Comparison of ENCODE assay signal across 8 cellular contexts in the genomic region with DNA sequence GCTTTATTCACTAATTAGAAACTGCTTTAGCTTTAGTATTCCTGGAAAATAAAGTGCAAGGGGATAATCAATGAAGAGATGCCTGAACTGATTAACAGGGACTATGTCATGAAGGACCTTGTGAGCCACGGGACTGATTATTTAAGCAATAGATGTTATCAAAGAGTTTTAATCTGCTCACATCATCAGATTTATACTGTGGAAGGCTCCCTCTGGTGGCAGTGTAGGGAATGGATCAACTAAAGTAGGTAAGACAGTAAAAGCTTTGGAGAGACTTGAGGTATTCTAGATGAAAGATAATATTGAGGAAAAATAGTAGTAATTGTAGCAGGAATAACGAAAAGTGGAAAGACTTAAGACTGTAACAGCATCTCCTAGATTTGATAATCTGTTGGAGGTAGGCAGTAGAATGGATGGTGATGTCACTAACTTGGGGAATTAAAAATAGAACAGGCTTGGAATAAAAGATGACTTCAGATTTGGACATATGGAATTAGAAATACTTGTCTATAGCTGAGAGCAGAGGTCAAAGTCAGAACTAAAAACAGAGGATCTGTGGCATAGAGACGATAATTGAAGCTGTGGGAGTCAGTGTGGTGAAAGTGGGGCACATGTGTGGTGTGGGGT.
DNase-seq lines count a peak whose midpoint lies in the region; ATAC-seq and TF ChIP-seq lines count a peak whose summit lies in the region.

No MANE protein-coding gene starts in this region.

- CTCF ChIA-PET in PC-3 (lab: Charles Lee): no interaction called here
- CTCF ChIA-PET in CD4-positive, alpha-beta memory T cell (lab: Charles Lee; ENCODE audit: partially characterized antibody): no interaction called here

- POLR2A ChIA-PET in PC-3 (lab: Charles Lee; ENCODE audit: unreplicated experiment): no interaction called here
- POLR2A ChIA-PET in CD4-positive, alpha-beta memory T cell (lab: Charles Lee; ENCODE audit: partially characterized antibody): no interaction called here

- no peaks in the 10 kb centered on the region for H4K20me1 ChIP-seq in PC-3 (ENCODE audit: low read length)

- no peak overlapping the region for H3K4me2 ChIP-seq in PC-3 (ENCODE audit: low read length)

- no peaks in the 10 kb centered on the region for H3K79me2 ChIP-seq in PC-3 (ENCODE audit: low read length)

- no peaks in the 10 kb centered on the region for H3K36me3 ChIP-seq in PC-3 (ENCODE audit: low read depth, low read length)
- no peaks in the 10 kb centered on the region for H3K36me3 ChIP-seq in CD4-positive, alpha-beta memory T cell (ENCODE audit: insufficient read depth, low read length)

- H3K9me2 ChIP-seq in PC-3 (replicated peaks; ENCODE audit: low read length): no peaks in the 10 kb centered on the region

- TF ChIP-seq CTCF in AG10803 (conservative IDR thresholded peaks at IDR 0.05; ENCODE audit: low read length) (peak; percentile 76), GM12801 (IDR thresholded peaks at IDR 0.05; ENCODE audit: extremely low read depth, insufficient read length) (peak; percentile 50), PC-3 (conservative IDR thresholded peaks at IDR 0.05; ENCODE audit: low read depth, low read length) (peak; percentile 73), osteocyte (IDR thresholded peaks at IDR 0.05) (peak; percentile 75)

- H3K9me3 Mint-ChIP-seq in osteocyte (ENCODE audit: unreplicated experiment): no peaks in the 10 kb centered on the region
- H3K9me3 Mint-ChIP-seq in CD4-positive, alpha-beta memory T cell: no peaks in the 10 kb centered on the region

- intact Hi-C loops in PC-3 (cut with micrococcal nuclease): loop anchor here (2.0 kb wide), 1 partner anchor 934 kb away; no protein-coding TSS in a partner anchor
- intact Hi-C loops in CD4-positive, alpha-beta memory T cell (cut with micrococcal nuclease): loop anchor here (2.0 to 5.0 kb wide), 2 partner anchors 934 to 1500 kb away; no protein-coding TSS in a partner anchor

- H3K4me1 ChIP-seq in PC-3 (ENCODE audit: insufficient read depth, low read length): no peaks in the 10 kb centered on the region
- H3K4me1 ChIP-seq in CD4-positive, alpha-beta memory T cell (ENCODE audit: insufficient read depth, low read length): no peaks in the 10 kb centered on the region

- no peak overlapping the region for H3K9ac ChIP-seq in PC-3 (ENCODE audit: low read length)

- H3K4me1 Mint-ChIP-seq in osteocyte (ENCODE audit: unreplicated experiment): no peaks in the 10 kb centered on the region
- no peaks in the 10 kb centered on the region for H3K4me1 Mint-ChIP-seq in CD4-positive, alpha-beta memory T cell

- H3K4me3 Mint-ChIP-seq in osteocyte (ENCODE audit: unreplicated experiment): no peak overlapping the region
- H3K4me3 Mint-ChIP-seq in CD4-positive, alpha-beta memory T cell: no peak overlapping the region

- no peak overlapping the region for H3K27ac ChIP-seq in PC-3 (ENCODE audit: low read length)
- no peak overlapping the region for H3K27ac ChIP-seq in CD4-positive, alpha-beta memory T cell (ENCODE audit: low read depth, low read length)

- DNase-seq in AG10803 (ENCODE audit: low read depth): peak; percentile 36
- DNase-seq in PC-3: peak; percentile 58
- peak; percentile 9 to 39 for DNase-seq in dermis microvascular lymphatic vessel endothelial cell (ENCODE audit: low read depth in 2 of 2)
- no peak for DNase-seq in osteocyte (ENCODE audit: extremely low spot score, unreplicated experiment)
- DNase-seq in CD4-positive, alpha-beta memory T cell: no peak

- H2AFZ ChIP-seq in PC-3 (ENCODE audit: low read length): no peak overlapping the region

- peak; percentile 78 for ATAC-seq in HG03432 (IDR thresholded peaks at IDR 0.05; ENCODE audit: unreplicated experiment)
- ATAC-seq in PC-3: no peak
- no peak for ATAC-seq in HG02759 (IDR thresholded peaks at IDR 0.05; ENCODE audit: unreplicated experiment)

- no peak overlapping the region for H3K4me3 ChIP-seq in AG10803 (ENCODE audit: low read length)
- H3K4me3 ChIP-seq in PC-3 (ENCODE audit: low read length): no peak overlapping the region
- no peak overlapping the region for H3K4me3 ChIP-seq in CD4-positive, alpha-beta memory T cell (ENCODE audit: low read length in 2 of 2)

- H3K27me3 ChIP-seq in PC-3 (ENCODE audit: low read length): no peaks in the 10 kb centered on the region
- no peaks in the 10 kb centered on the region for H3K27me3 ChIP-seq in CD4-positive, alpha-beta memory T cell (ENCODE audit: insufficient read depth, low read length)

- H3K27ac Mint-ChIP-seq in osteocyte (ENCODE audit: unreplicated experiment): no peak overlapping the region
- no peak overlapping the region for H3K27ac Mint-ChIP-seq in CD4-positive, alpha-beta memory T cell

- BruUV-seq in PC-3 (replicated peaks; lab: Mats Ljungman, UMichigan): no TSS peak

- no peaks in the 10 kb centered on the region for H3K27me3 Mint-ChIP-seq in osteocyte (ENCODE audit: unreplicated experiment)
- H3K27me3 Mint-ChIP-seq in CD4-positive, alpha-beta memory T cell: no peaks in the 10 kb centered on the region

- no peaks in the 10 kb centered on the region for H3K9me3 ChIP-seq in PC-3 (ENCODE audit: low read length)
- no peaks in the 10 kb centered on the region for H3K9me3 ChIP-seq in CD4-positive, alpha-beta memory T cell (ENCODE audit: control insufficient read depth in 1 of 2, low read length in 2 of 2)

- H3K36me3 Mint-ChIP-seq in osteocyte (ENCODE audit: unreplicated experiment): no peaks in the 10 kb centered on the region
- H3K36me3 Mint-ChIP-seq in CD4-positive, alpha-beta memory T cell: no peaks in the 10 kb centered on the region

- H3F3A ChIP-seq in PC-3 (ENCODE audit: low read length, unreplicated experiment): no peaks in the 10 kb centered on the region

Comparison
In these comparisons a context has a peak if more than half of its experiments do, and no peak if none do; other contexts are left out.
1. DNase-seq: peak in AG10803 (single experiment), PC-3 (single experiment) and dermis microvascular lymphatic vessel endothelial cell (2 of 2); none in osteocyte (single experiment) and CD4-positive, alpha-beta memory T cell (0 of 5).
2. Peak in every context shown above with its lines, with median percentiles within 50 percentile points of each other: CTCF ChIP-seq.